22 cellular contexts compared by ENCODE assay signal in the genomic region with DNA sequence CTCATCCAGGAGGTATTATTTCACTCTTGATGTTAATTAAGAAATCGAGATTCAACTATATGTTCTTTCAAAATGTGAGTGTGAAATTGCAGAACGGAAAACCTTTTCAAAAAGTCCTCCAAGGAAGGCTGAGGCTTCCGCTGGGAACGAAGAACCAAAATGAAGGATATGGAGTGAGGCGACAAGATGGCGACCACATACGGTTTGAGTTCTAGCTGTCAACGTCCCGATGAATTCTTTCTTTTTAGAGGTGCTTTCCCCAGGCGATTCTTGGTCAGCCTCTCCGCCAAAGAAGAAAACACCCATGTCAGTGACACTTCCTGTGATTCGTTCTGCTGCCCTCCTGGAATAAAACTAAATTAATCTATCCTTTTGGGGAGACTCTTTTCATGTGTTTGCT.
"Had no signal": no experiment of that assay in that cellular context is flagged by ENCODE, and none has a peak within 500 bp of the region (broad histone marks: within the 10 kb centered on the region; RNA-seq: fewer than 3 reads in every experiment).

No MANE protein-coding gene starts in this region.

- H3K36me3 ChIP-seq: esophagus squamous epithelium, gastrocnemius medialis, heart right ventricle, left lung, lower lobe of right lung had no signal

- DNase-seq: dermis blood vessel endothelial cell; dorsolateral prefrontal cortex; effector CD4-positive, alpha-beta T cell; effector memory CD4-positive, alpha-beta T cell; esophagus squamous epithelium; foreskin fibroblast; foreskin melanocyte; gastrocnemius medialis; glutamatergic neuron; head of caudate nucleus; heart right ventricle; hippocampal formation; left cardiac atrium; left lung; left ventricle myocardium superior; lower lobe of right lung; mesenchymal stem cell; mucosa of descending colon; naive B cell; naive thymus-derived CD8-positive, alpha-beta T cell had no signal

- H3K27me3 ChIP-seq: esophagus squamous epithelium, gastrocnemius medialis had no signal

- H3K27ac Mint-ChIP-seq: mesothelial cell of epicardium; naive B cell; naive thymus-derived CD8-positive, alpha-beta T cell had no signal

- ATAC-seq: gastrocnemius medialis; heart right ventricle; left cardiac atrium; left lung; left ventricle myocardium superior; lower lobe of right lung; mucosa of descending colon; naive thymus-derived CD8-positive, alpha-beta T cell had no signal

- H3K4me3 ChIP-seq: coronary artery, dorsolateral prefrontal cortex, esophagus squamous epithelium, gastrocnemius medialis, heart right ventricle, left lung, lower lobe of right lung, mucosa of descending colon had no signal

- H3K4me3 Mint-ChIP-seq: mesothelial cell of epicardium; naive B cell; naive thymus-derived CD8-positive, alpha-beta T cell had no signal

- H3K36me3 Mint-ChIP-seq: mesothelial cell of epicardium; naive B cell; naive thymus-derived CD8-positive, alpha-beta T cell had no signal

- H3K9me3 ChIP-seq: esophagus squamous epithelium, gastrocnemius medialis, heart right ventricle, left lung, lower lobe of right lung, mucosa of descending colon had no signal

- H3K27ac ChIP-seq: coronary artery, dorsolateral prefrontal cortex, esophagus squamous epithelium, gastrocnemius medialis, heart right ventricle, left lung, lower lobe of right lung had no signal

- H3K4me1 Mint-ChIP-seq: naive B cell; naive thymus-derived CD8-positive, alpha-beta T cell had no signal

- H3K4me1 ChIP-seq: esophagus squamous epithelium, gastrocnemius medialis, left lung, lower lobe of right lung had no signal
